In genomic region chr16:87457051-87457611, GRCh38 we compare ENCODE assay signal across 12 cellular contexts. TPM values are rescaled to one million over a fixed set of nuclear protein-coding genes. Genes with fewer than 3 reads are reported as not detected.
DNase-seq lines count a peak whose midpoint lies in the region; ATAC-seq, FAIRE-seq and TF ChIP-seq lines count a peak whose summit lies in the region.
"Had no signal": no experiment of that assay in that cellular context is flagged by ENCODE, and none has a peak within 500 bp of the region (broad histone marks: within the 10 kb centered on the region; RNA-seq: fewer than 3 reads in every experiment).

No MANE protein-coding gene starts in this region.

- POLR2A ChIA-PET in K562 (lab: Yijun Ruan, JAX), result no interaction called here

- FAIRE-seq in K562 (lab: Jason Lieb, UNC), result peak; percentile 59
- FAIRE-seq: TTC549 had no signal

- H3K9me1 ChIP-seq in K562 (ENCODE audit: control insufficient read depth, insufficient read depth, low read length), result no peaks in the 10 kb centered on the region

- in situ Hi-C loops in K562 (cut with MboI), result no loop called here

- no peaks in the 10 kb centered on the region for H3K9me3 ChIP-seq in K562 (replicated peaks; ENCODE audit: control insufficient read depth, insufficient read depth, low read depth, low read length)
- no peaks in the 10 kb centered on the region for H3K9me3 ChIP-seq in upper lobe of right lung

- no peak for TF ChIP-seq RAD21 in K562 (CRISPR knock-in tag; conservative IDR thresholded peaks at IDR 0.05 in 1 of 2, IDR thresholded peaks at IDR 0.05 in 1 of 2)

- H3K9ac ChIP-seq in K562 (ENCODE audit: insufficient read depth in 1 of 2, low read depth in 2 of 2, low read length in 2 of 2), result no peak overlapping the region

- no peak for TF ChIP-seq POLR2A in K562 (conservative IDR thresholded peaks at IDR 0.05)

- no peaks in the 10 kb centered on the region for H3K27me3 ChIP-seq in K562 (ENCODE audit: control insufficient read depth in 2 of 2, insufficient read depth in 2 of 2, low read length in 2 of 2)
- no peaks in the 10 kb centered on the region for H3K27me3 ChIP-seq in upper lobe of right lung

- H3K27ac ChIP-seq in K562 (ENCODE audit: extremely low read depth, low read depth, low read length) (no peak overlapping the region), upper lobe of right lung (no peak overlapping the region)

- CTCF ChIA-PET in K562 (lab: Yijun Ruan, JAX; ENCODE audit: low intra/inter-chr PET ratio), result no interaction called here

- H2AFZ ChIP-seq in K562 (ENCODE audit: low read depth, low read length), result no peak overlapping the region

- no peak for TF ChIP-seq EP300 in K562 (IDR thresholded peaks at IDR 0.05; ENCODE audit: low read length)

- H3K4me3 ChIP-seq in K562, result no peak overlapping the region
- H3K4me3 ChIP-seq in upper lobe of right lung, result no peak overlapping the region

- BruUV-seq in K562 (replicated peaks; lab: Mats Ljungman, UMichigan), result no TSS peak

- H3K79me2 ChIP-seq in K562 (ENCODE audit: control insufficient read depth, insufficient read depth, low read length), result peaks cover 6% of the 10 kb centered on the region; the same call in 1 of the 3 replicates

- TF ChIP-seq CTCF in K562 (IDR thresholded peaks at IDR 0.05 in 2 of 3, conservative IDR thresholded peaks at IDR 0.05 in 1 of 3; ENCODE audit: insufficient read depth in 2 of 3, low read depth in 1 of 3, low read length in 3 of 3) (no peak), upper lobe of right lung (IDR thresholded peaks at IDR 0.05) (no peak)

- intact Hi-C loops in K562 (cut with micrococcal nuclease), result no loop called here
- intact Hi-C loops in upper lobe of right lung (cut with DNase I), result no loop called here

- ATAC-seq in K562 (no peak), left lobe of liver (peak; percentile 63), upper lobe of right lung (no peak), GM21723 (IDR thresholded peaks at IDR 0.05; ENCODE audit: unreplicated experiment) (no peak), HG02571 (IDR thresholded peaks at IDR 0.05; ENCODE audit: unreplicated experiment) (no peak)

- H3K4me1 ChIP-seq in K562 (replicated peaks in 1 of 2; ENCODE audit: control insufficient read depth in 2 of 2, insufficient read depth in 2 of 2, low read length in 2 of 2), result peaks cover 0 to 16% of the 10 kb centered on the region in 2 experiments; a peak in 2 of 5 replicates
- H3K4me1 ChIP-seq in upper lobe of right lung, result peaks cover 16% of the 10 kb centered on the region

- H3K36me3 ChIP-seq in K562 (ENCODE audit: control insufficient read depth, insufficient read depth, low read length), result peaks cover 20% of the 10 kb centered on the region; the same call in 1 of the 3 replicates
- peaks cover 61% of the 10 kb centered on the region for H3K36me3 ChIP-seq in upper lobe of right lung

- peaks cover 7% of the 10 kb centered on the region; the same call in 1 of the 2 replicates for H4K20me1 ChIP-seq in K562 (replicated peaks; ENCODE audit: control insufficient read depth, insufficient read depth, low read length)

- 56% methylated on average over 5 of the region's 5 CpGs for WGBS in K562 (ENCODE audit: insufficient coverage, low coverage, missing lambda C conversion rate)

- peak; percentile 55 for DNase-seq in activated effector memory CD4-positive, alpha-beta T cell treated with anti-CD3 and anti-CD28 coated beads, Interleukin-2, amount 50 U/mL, for 16 hours
- no peak for DNase-seq in activated effector memory CD4-positive, alpha-beta T cell treated with Interleukin-2 at 50 U/mL for 16 hours
- no peak for DNase-seq in K562 (ENCODE audit: extremely low read depth in 1 of 4, low spot score in 3 of 4)
- DNase-seq in left lobe of liver (ENCODE audit: low spot score), result no peak
- peak; percentile 3 for DNase-seq in upper lobe of right lung
- no peak for DNase-seq in NCI-H1048 (lab: John Stamatoyannopoulos, UW)
- DNase-seq: hippocampal formation, NCI-H446, nucleus accumbens had no signal

- H3K4me2 ChIP-seq in K562 (ENCODE audit: insufficient read depth, low read length), result no peak overlapping the region

TF ChIP-seq in K562, 482 proteins besides CTCF, POLR2A, EP300 and RAD21 (continues in another document):
- no peak for TF ChIP-seq RREB1 (CRISPR knock-in tag; IDR thresholded peaks at IDR 0.05)
- no peak for TF ChIP-seq MEF2D (tag; conservative IDR thresholded peaks at IDR 0.05; ENCODE audit: low read depth)
- TF ChIP-seq ADNP (tag; IDR thresholded peaks at IDR 0.05), result 0 out of 2 replicates have a peak, but pooled peaks have one; percentile 18
- TF ChIP-seq PHF8 (IDR thresholded peaks at IDR 0.05; ENCODE audit: borderline replicate concordance, low read length), result no peak
- no peak for TF ChIP-seq ZNF121 (CRISPR knock-in tag; conservative IDR thresholded peaks at IDR 0.05)
- TF ChIP-seq ATF6 (CRISPR knock-in tag; IDR thresholded peaks at IDR 0.05), result no peak
- no peak for TF ChIP-seq POLR3A (IDR thresholded peaks at IDR 0.05; ENCODE audit: borderline replicate concordance, extremely low read depth, insufficient read depth, insufficient read length)
- no peak for TF ChIP-seq CBX8 (IDR thresholded peaks at IDR 0.05; ENCODE audit: borderline replicate concordance, extremely low read depth, low read depth, low read length, poor library complexity, severe bottlenecking)

RNA-seq across cellular contexts. Expression of gene ZCCHC14, which starts 35.7 kb away (rescaled TPM):
- total RNA-seq in K562 (2011; cell fraction: chromatin; rRNA removed; ENCODE audit: low replicate concordance), result 12.3 and 12.8 TPM in 2 replicates
- 8.2 and 10.7 TPM in 2 replicates for total RNA-seq in K562 (2011; cell fraction: nucleolus; rRNA removed)
- total RNA-seq in K562 (2011; cell fraction: nucleoplasm; rRNA removed), result 7.7 and 8.7 TPM in 2 replicates
- total RNA-seq in K562 (2014; rRNA removed) (3.0 and 3.6 TPM in 2 replicates), K562 (2014; rRNA removed; fragmentation: Illumina TruSeq; extraction: Trizol) (2.1 and 2.3 TPM in 2 replicates), K562 (2015; rRNA removed; fragmentation: Illumina TruSeq; extraction: Trizol) (2.9 and 3.3 TPM in 2 replicates), K562 (2021) (12.4 and 12.8 TPM in 2 replicates), left lobe of liver (19.3 TPM), upper lobe of right lung (27.2 TPM)
- polyA plus RNA-seq in K562 (2011; rRNA removed) (1.8 and 2.4 TPM in 2 replicates), K562 (2014; fragmentation: Illumina TruSeq; extraction: Trizol) (5.9 and 6.0 TPM in 2 replicates), K562 (2014; fragmentation: Nextera tagmentation; extraction: Ambion mirVana) (1 to 10 TPM; 1.5 TPM), K562 (2014; rRNA removed) (5.1 and 5.5 TPM in 2 replicates)
- polyA plus RNA-seq in K562 (2011; cell fraction: cytosol; rRNA removed), result 1.9 and 2.9 TPM in 2 replicates
- 8.2 and 15.7 TPM in 2 replicates for polyA plus RNA-seq in K562 (2011; cell fraction: nucleus; rRNA removed)
- polyA plus RNA-seq in K562 (2012), result 7.3 and 8.2 TPM in 2 replicates
- polyA minus RNA-seq in K562 (2011; rRNA and poly(A)+ RNA removed), result 2.8 and 3.0 TPM in 2 replicates
- polyA minus RNA-seq in K562 (2011; cell fraction: cytosol; rRNA and poly(A)+ RNA removed), result 5.0 and 7.8 TPM in 2 replicates
- 6.2 and 6.7 TPM in 2 replicates for polyA minus RNA-seq in K562 (2011; cell fraction: nucleus; rRNA and poly(A)+ RNA removed)

Comparison
In these comparisons a context has a peak if more than half of its experiments do, and no peak if none do; other contexts are left out.
1. DNase-seq: peak in activated effector memory CD4-positive, alpha-beta T cell treated with anti-CD3 and anti-CD28 coated beads, Interleukin-2, amount 50 U/mL, for 16 hours (single experiment) and upper lobe of right lung (single experiment); none in activated effector memory CD4-positive, alpha-beta T cell treated with Interleukin-2 at 50 U/mL for 16 hours (single experiment), K562 (0 of 4), left lobe of liver (single experiment) and NCI-H1048 (single experiment).